In the genomic region with DNA sequence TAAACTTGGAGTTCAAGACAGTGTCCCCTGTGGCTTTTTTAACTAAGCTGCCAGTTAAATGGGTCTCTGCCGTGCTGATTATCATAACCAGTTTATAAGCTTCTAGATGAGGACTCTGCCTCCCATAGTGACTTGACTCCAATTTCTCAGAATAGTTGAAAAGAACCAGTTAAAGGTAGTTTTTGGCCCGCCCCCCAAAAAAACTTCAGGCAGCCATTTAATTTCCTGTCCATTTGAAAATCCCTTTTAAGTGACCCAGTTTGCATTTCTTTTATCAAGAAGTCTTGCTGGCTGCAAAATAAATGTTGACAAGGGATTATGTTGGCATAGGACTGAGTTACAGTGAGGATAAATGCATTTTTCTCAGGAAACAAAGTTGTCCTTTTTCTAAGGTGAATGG, we compare ENCODE assay signal across 9 cellular contexts. TPM values are rescaled to one million over a fixed set of nuclear protein-coding genes. Genes with fewer than 3 reads are reported as not detected.
DNase-seq lines count a peak whose midpoint lies in the region; ATAC-seq and TF ChIP-seq lines count a peak whose summit lies in the region.
"Had no signal": no experiment of that assay in that cellular context is flagged by ENCODE, and none has a peak within 500 bp of the region (broad histone marks: within the 10 kb centered on the region; RNA-seq: fewer than 3 reads in every experiment).

No MANE protein-coding gene starts in this region.

- H3K27me3 ChIP-seq in right cardiac atrium (ENCODE audit: control insufficient read depth, insufficient read depth) (no peaks in the 10 kb centered on the region), upper lobe of right lung (no peaks in the 10 kb centered on the region), upper lobe of left lung (no peaks in the 10 kb centered on the region)

- intact Hi-C loops in right cardiac atrium (cut with DNase I) = no loop called here
- intact Hi-C loops in left ventricle myocardium superior (cut with micrococcal nuclease) = no loop called here
- intact Hi-C loops in activated T-helper 1 cell treated with anti-CD3 and anti-CD28 coated beads, Interleukin-12 subunit alpha, Interleukin-12 subunit beta, Interleukin-2, Interleukin-4 antibody, amounts not matched to agents 30 ng/mL and 10 ng/mL and 1 ng/mL, durations not matched to agents 14 hours and 24 hours and 36 hours (cut with micrococcal nuclease) = loop anchor here (10.0 kb wide), 3 partner anchors 393 to 593 kb away; a partner anchor contains a TSS
- intact Hi-C loops in upper lobe of right lung (cut with DNase I) = no loop called here

- H3K9me3 Mint-ChIP-seq in activated T-helper 1 cell treated with anti-CD3 and anti-CD28 coated beads, Interleukin-12 subunit alpha, Interleukin-12 subunit beta, Interleukin-2, Interleukin-4 antibody, amounts not matched to agents 30 ng/mL and 10 ng/mL and 1 ng/mL, durations not matched to agents 14 hours and 24 hours and 36 hours = no peaks in the 10 kb centered on the region

- no peak overlapping the region for H3K27ac Mint-ChIP-seq in activated T-helper 1 cell treated with anti-CD3 and anti-CD28 coated beads, Interleukin-12 subunit alpha, Interleukin-12 subunit beta, Interleukin-2, Interleukin-4 antibody, amounts not matched to agents 30 ng/mL and 10 ng/mL and 1 ng/mL, durations not matched to agents 14 hours and 24 hours and 36 hours

- H3K4me1 ChIP-seq in right cardiac atrium (ENCODE audit: control insufficient read depth, insufficient read depth, low read length) (peaks cover 5% of the 10 kb centered on the region), upper lobe of right lung (peaks cover 34% of the 10 kb centered on the region), upper lobe of left lung (peaks cover 35 to 44% (median 39%) of the 10 kb centered on the region in 4 donors)

- no peak for TF ChIP-seq EP300 in upper lobe of left lung (IDR thresholded peaks at IDR 0.05)

- no peak for DNase-seq in right cardiac atrium
- DNase-seq in left ventricle myocardium superior = no peak
- no peak for DNase-seq in activated T-helper 1 cell treated with anti-CD3 and anti-CD28 coated beads, Interleukin-12 subunit alpha, Interleukin-12 subunit beta, Interleukin-2, Interleukin-4 antibody, amounts not matched to agents 30 ng/mL and 10 ng/mL and 1 ng/mL, durations not matched to agents 14 hours and 24 hours and 36 hours (ENCODE audit: low spot score)
- DNase-seq in upper lobe of right lung = no peak
- DNase-seq in upper lobe of left lung = no peak
- DNase-seq: NCI-H1105 treated with DMSO at 0.1 percent for 48 hours had no signal

- peaks cover 72% of the 10 kb centered on the region for H3K4me1 Mint-ChIP-seq in activated T-helper 1 cell treated with anti-CD3 and anti-CD28 coated beads, Interleukin-12 subunit alpha, Interleukin-12 subunit beta, Interleukin-2, Interleukin-4 antibody, amounts not matched to agents 30 ng/mL and 10 ng/mL and 1 ng/mL, durations not matched to agents 14 hours and 24 hours and 36 hours (ENCODE audit: low read depth)

- H3K27ac ChIP-seq in right cardiac atrium (ENCODE audit: low read length) (no peak overlapping the region), upper lobe of right lung (no peak overlapping the region), upper lobe of left lung (no peak overlapping the region)

- H3K4me3 Mint-ChIP-seq in activated T-helper 1 cell treated with anti-CD3 and anti-CD28 coated beads, Interleukin-12 subunit alpha, Interleukin-12 subunit beta, Interleukin-2, Interleukin-4 antibody, amounts not matched to agents 30 ng/mL and 10 ng/mL and 1 ng/mL, durations not matched to agents 14 hours and 24 hours and 36 hours = peak overlapping the region; percentile 98

- H3K4me3 ChIP-seq in right cardiac atrium (ENCODE audit: low read length) (peak overlapping the region; percentile 3), iPS-11a (ENCODE audit: low read depth, low read length) (peak overlapping the region; percentile 4), upper lobe of right lung (peak overlapping the region; percentile 94), upper lobe of left lung (peak overlapping the region in 1 of 4 donors; percentile 92)

- H3K36me3 Mint-ChIP-seq in activated T-helper 1 cell treated with anti-CD3 and anti-CD28 coated beads, Interleukin-12 subunit alpha, Interleukin-12 subunit beta, Interleukin-2, Interleukin-4 antibody, amounts not matched to agents 30 ng/mL and 10 ng/mL and 1 ng/mL, durations not matched to agents 14 hours and 24 hours and 36 hours (ENCODE audit: low read depth) = peaks cover 63% of the 10 kb centered on the region

- WGBS in right cardiac atrium = 51% methylated on average over 2 of the region's 2 CpGs
- 62 to 73% methylated on average over 2 of the region's 2 CpGs for WGBS in upper lobe of left lung, 2 donors

- no peaks in the 10 kb centered on the region for H3K9me3 ChIP-seq in right cardiac atrium (ENCODE audit: control insufficient read depth, low read length)
- no peaks in the 10 kb centered on the region for H3K9me3 ChIP-seq in upper lobe of right lung
- no peaks in the 10 kb centered on the region for H3K9me3 ChIP-seq in upper lobe of left lung

- no peak for ATAC-seq in right cardiac atrium
- no peak for ATAC-seq in left ventricle myocardium superior
- no peak for ATAC-seq in upper lobe of right lung
- ATAC-seq in GM21786 (IDR thresholded peaks at IDR 0.05; ENCODE audit: unreplicated experiment) = no peak
- no peak for ATAC-seq in upper lobe of left lung (ENCODE audit: low FRiP score in 2 of 2)
- ATAC-seq in GM19395 (IDR thresholded peaks at IDR 0.05; ENCODE audit: unreplicated experiment) = no peak

- TF ChIP-seq CTCF in upper lobe of right lung (IDR thresholded peaks at IDR 0.05) (no peak), upper lobe of left lung (IDR thresholded peaks at IDR 0.05) (no peak)

- no peak for TF ChIP-seq POLR2A in upper lobe of left lung (IDR thresholded peaks at IDR 0.05)

- H3K36me3 ChIP-seq in upper lobe of right lung (peaks cover 60% of the 10 kb centered on the region), upper lobe of left lung (peaks cover 7 to 56% (median 27%) of the 10 kb centered on the region in 4 donors)

- no peaks in the 10 kb centered on the region for H3K27me3 Mint-ChIP-seq in activated T-helper 1 cell treated with anti-CD3 and anti-CD28 coated beads, Interleukin-12 subunit alpha, Interleukin-12 subunit beta, Interleukin-2, Interleukin-4 antibody, amounts not matched to agents 30 ng/mL and 10 ng/mL and 1 ng/mL, durations not matched to agents 14 hours and 24 hours and 36 hours (ENCODE audit: insufficient read depth)

RNA-seq across cellular contexts. Expression of a gene that starts 2.3 kb away (rescaled TPM):
- total RNA-seq in right cardiac atrium (10 to 100 TPM; 14.2 to 24.2 (median 15.6) TPM), left ventricle myocardium superior (10.8 TPM), upper lobe of right lung (59.4 TPM), upper lobe of left lung (100 to 1,000 TPM in 1 of 6 donors, 10 to 100 TPM in 5; 22.9 to 105 (median 51.0) TPM)
- polyA plus RNA-seq in right cardiac atrium = 8.6 TPM
- total RNA-seq in activated T-helper 1 cell treated with anti-CD3 and anti-CD28 coated beads, Interleukin-12 subunit alpha, Interleukin-12 subunit beta, Interleukin-2, Interleukin-4 antibody, amounts not matched to agents 30 ng/mL and 10 ng/mL and 1 ng/mL, durations not matched to agents 14 hours and 24 hours and 36 hours = 164 and 172 TPM in 2 replicates
